Comparison of ENCODE assay signal across 28 cellular contexts in genomic region chr17:33113281-33114010, GRCh38.
DNase-seq lines count a peak whose midpoint lies in the region; ATAC-seq and TF ChIP-seq lines count a peak whose summit lies in the region.
"Had no signal": no experiment of that assay in that cellular context is flagged by ENCODE, and none has a peak within 500 bp of the region (broad histone marks: within the 10 kb centered on the region; RNA-seq: fewer than 3 reads in every experiment).

No MANE protein-coding gene starts in this region.

- intact Hi-C loops in A673 (cut with micrococcal nuclease; ENCODE audit: unreplicated experiment) = no loop called here

- ATAC-seq in RWPE2 (ENCODE audit: low read depth) = no peak
- ATAC-seq in HG02642 (IDR thresholded peaks at IDR 0.05; ENCODE audit: poor library complexity, unreplicated experiment) = no peak
- ATAC-seq: stimulated activated memory B cell treated with anti-CD40 and anti-IgM and Interleukin-4, amounts not matched to agents 10 μg/mL and 1 μg/mL and 100 μg/mL, for 72 hours had no signal

- POLR2A ChIA-PET in A673 (lab: Charles Lee; ENCODE audit: low non-redundant PET) = no interaction called here

- TF ChIP-seq CTCF in A673 (conservative IDR thresholded peaks at IDR 0.05; ENCODE audit: low read depth, low read length) = no peak
- TF ChIP-seq CTCF in RWPE2 (IDR thresholded peaks at IDR 0.05; ENCODE audit: poor library complexity, severe bottlenecking) = no peak
- no peak for TF ChIP-seq CTCF in fibroblast of mammary gland (conservative IDR thresholded peaks at IDR 0.05; ENCODE audit: control insufficient read depth, insufficient read depth, low read depth, low read length)

- H3K36me3 ChIP-seq in A673 (ENCODE audit: insufficient read depth, low read length, poor library complexity, severe bottlenecking) (no peaks in the 10 kb centered on the region), RWPE2 (ENCODE audit: low read depth) (no peaks in the 10 kb centered on the region)
- H3K36me3 ChIP-seq: thyroid gland had no signal

- H3K4me3 ChIP-seq in A673 (ENCODE audit: low read depth, low read length, poor library complexity, severe bottlenecking) = no peak overlapping the region
- no peak overlapping the region for H3K4me3 ChIP-seq in RWPE2 (ENCODE audit: severe bottlenecking)
- no peak overlapping the region for H3K4me3 ChIP-seq in fibroblast of mammary gland (ENCODE audit: control insufficient read depth, low read depth, low read length)
- H3K4me3 ChIP-seq: dorsolateral prefrontal cortex, thyroid gland had no signal

- BruUV-seq in A673 (replicated peaks; lab: Mats Ljungman, UMichigan) = no TSS peak

- CTCF ChIA-PET in A673 (lab: Charles Lee) = no interaction called here

- H3K9me3 ChIP-seq in A673 (ENCODE audit: low read depth, low read length, poor library complexity, severe bottlenecking) (no peaks in the 10 kb centered on the region), RWPE2 (ENCODE audit: severe bottlenecking) (no peaks in the 10 kb centered on the region)
- H3K9me3 ChIP-seq: thyroid gland had no signal

- peaks cover 4% of the 10 kb centered on the region for H3K4me1 ChIP-seq in A673 (ENCODE audit: insufficient read depth, low read length, poor library complexity, severe bottlenecking)
- H3K4me1 ChIP-seq in RWPE2 (ENCODE audit: insufficient read depth, poor library complexity, severe bottlenecking) = peaks cover 13% of the 10 kb centered on the region
- H3K4me1 ChIP-seq: parathyroid adenoma, thyroid gland had no signal

- DNase-seq in A673 (ENCODE audit: low spot score) (peak; percentile 19), GM03348 (ENCODE audit: low spot score) (peak; percentile 23), RWPE2 (ENCODE audit: low spot score) (no peak), fibroblast of mammary gland (ENCODE audit: low read depth) (peak; percentile 51), NCI-H187 treated with DMSO at 0.1 percent for 48 hours (lab: John Stamatoyannopoulos, UW) (no peak), NCI-H345 treated with DMSO at 0.1 percent for 48 hours (lab: John Stamatoyannopoulos, UW; ENCODE audit: unreplicated experiment) (no peak), globus pallidus (ENCODE audit: low spot score) (no peak)
- DNase-seq: activated B cell treated with CpG ODN at 0.5 μM for 24 hours; activated CD4-positive, alpha-beta memory T cell treated with anti-CD3 and anti-CD28 coated beads for 36 hours; activated gamma-delta T cell treated with Interleukin-2 at 50 U/mL for 16 hours; caudate nucleus; CD4-positive, alpha-beta memory T cell; DND-41; erythroblast; glutamatergic neuron; HFFc6; midbrain; NCI-H2081; NCI-H446 treated with DMSO at 0.1 percent for 48 hours; nephron progenitor cell; RPMI8226; stimulated activated CD4-positive, alpha-beta T cell treated with anti-CD3 and anti-CD28 coated beads, Interleukin-1b, Interleukin-23, amount 100 ng/mL, for 48 hours; T-helper 9 cell had no signal

- H3K27ac ChIP-seq in A673 (ENCODE audit: low read depth, low read length, poor library complexity, severe bottlenecking) (no peak overlapping the region), RWPE2 (ENCODE audit: poor library complexity, severe bottlenecking) (peak overlapping the region; percentile 82)
- H3K27ac ChIP-seq: dorsolateral prefrontal cortex, parathyroid adenoma, thyroid gland had no signal

- H3K27me3 ChIP-seq in A673 (replicated peaks; ENCODE audit: insufficient read depth, low read depth, low read length, poor library complexity) (no peaks in the 10 kb centered on the region), RWPE2 (ENCODE audit: insufficient read depth, poor library complexity, severe bottlenecking) (no peaks in the 10 kb centered on the region)
- H3K27me3 ChIP-seq: thyroid gland had no signal

Comparison
In these comparisons a context has a peak if more than half of its experiments do, and no peak if none do; other contexts are left out.
1. DNase-seq: peak in A673 (single experiment), GM03348 (single experiment) and fibroblast of mammary gland (single experiment); none in RWPE2 (single experiment), NCI-H187 treated with DMSO at 0.1 percent for 48 hours (single experiment), NCI-H345 treated with DMSO at 0.1 percent for 48 hours (single experiment) and globus pallidus (single experiment).